Comparison of ENCODE assay signal across 31 cellular contexts in genomic region chr12:44488180-44488579, GRCh38.
"Had no signal": no experiment of that assay in that cellular context is flagged by ENCODE, and none has a peak within 500 bp of the region (broad histone marks: within the 10 kb centered on the region; RNA-seq: fewer than 3 reads in every experiment).

No MANE protein-coding gene starts in this region.

- DNase-seq: activated effector memory CD4-positive, alpha-beta T cell treated with anti-CD3 and anti-CD28 coated beads, Interleukin-2, amount 50 U/mL, for 16 hours; activated effector memory CD4-positive, alpha-beta T cell treated with Interleukin-2 at 50 U/mL for 16 hours; activated gamma-delta T cell; activated gamma-delta T cell treated with Interleukin-2 at 50 U/mL for 16 hours; activated naive CD4-positive, alpha-beta T cell; activated naive CD4-positive, alpha-beta T cell treated with anti-CD3 and anti-CD28 coated beads for 36 hours; activated naive CD4-positive, alpha-beta T cell treated with anti-CD3 and anti-CD28 coated beads, Interleukin-2, amount 10 ng/mL, durations not matched to agents 7 days and 5 days; activated naive CD4-positive, alpha-beta T cell treated with anti-CD3 and anti-CD28 coated beads, Interleukin-2, amount 50 U/mL, for 16 hours; activated naive CD4-positive, alpha-beta T cell treated with Interleukin-2 at 50 U/mL for 16 hours; activated naive CD8-positive, alpha-beta T cell treated with anti-CD3 and anti-CD28 coated beads for 36 hours; activated naive CD8-positive, alpha-beta T cell treated with anti-CD3 and anti-CD28 coated beads, Interleukin-2, amount 10 ng/mL, durations not matched to agents 7 days and 5 days; activated naive CD8-positive, alpha-beta T cell treated with anti-CD3 and anti-CD28 coated beads, Interleukin-2, amount 50 U/mL, for 24 hours; activated T-cell treated with anti-CD3 and anti-CD28 coated beads, Interleukin-2, amount 50 U/mL, for 1 hour; activated T-cell treated with anti-CD3 and anti-CD28 coated beads, Interleukin-2, amount 50 U/mL, for 24 hours; activated T-cell treated with anti-CD3 and anti-CD28 coated beads, Interleukin-2, amount 50 U/mL, for 4 hours; activated T-cell treated with anti-CD3 and anti-CD28 coated beads, Interleukin-2, amount 50 U/mL, for 72 hours; adrenal gland; amniotic stem cell; amygdala; anterior cingulate cortex; aorta; body of pancreas; brain microvascular endothelial cell; caudate nucleus; central memory CD4-positive, alpha-beta T cell; cerebellar nuclear complex had no signal

- ATAC-seq: activated naive CD4-positive, alpha-beta T cell treated with anti-CD3 and anti-CD28 coated beads, Interleukin-2, amount 50 U/mL, for 72 hours; activated naive CD8-positive, alpha-beta T cell treated with anti-CD3 and anti-CD28 coated beads, Interleukin-2, amount 50 U/mL, for 24 hours; activated T-cell treated with anti-CD3 and anti-CD28 coated beads, Interleukin-2, amount 50 U/mL, for 4 hours; activated T-cell treated with anti-CD3 and anti-CD28 coated beads, Interleukin-2, amount 50 U/mL, for 72 hours; activated T-helper 17 cell treated with anti-CD3 and anti-CD28 coated beads, Interleukin-2, amount 50 U/mL, for 72 hours; body of pancreas had no signal

- H3K4me3 ChIP-seq: adrenal gland, ascending aorta, body of pancreas, breast epithelium, cardiac muscle cell had no signal

- H3K27ac ChIP-seq: adrenal gland, ascending aorta, body of pancreas, brain microvascular endothelial cell, breast epithelium, cardiac muscle cell had no signal

- H3K4me1 ChIP-seq: adrenal gland, ascending aorta, body of pancreas, breast epithelium had no signal

- H3K36me3 ChIP-seq: adrenal gland, ascending aorta, brain microvascular endothelial cell, breast epithelium, cardiac muscle cell had no signal

- H3K9me3 ChIP-seq: adrenal gland, ascending aorta, body of pancreas had no signal

- H3K27me3 ChIP-seq: adrenal gland, ascending aorta, body of pancreas, brain microvascular endothelial cell, breast epithelium, cardiac muscle cell had no signal
